15 cellular contexts compared by ENCODE assay signal in genomic region chr16:79714440-79714839, GRCh38.
"Had no signal": no experiment of that assay in that cellular context is flagged by ENCODE, and none has a peak within 500 bp of the region (broad histone marks: within the 10 kb centered on the region; RNA-seq: fewer than 3 reads in every experiment).

No MANE protein-coding gene starts in this region.

- H3K27me3 Mint-ChIP-seq: dendritic cell treated with granulocyte-macrophage colony-stimulating factor and Interleukin-4, amounts not matched to agents 40 ng/mL and 50 ng/mL, for 4 days; progenitor cell of endocrine pancreas had no signal

- H3K27ac Mint-ChIP-seq: activated CD8-positive, alpha-beta T cell treated with anti-CD3 and anti-CD28 coated beads for 36 hours; activated naive CD4-positive, alpha-beta T cell treated with anti-CD3 and anti-CD28 coated beads for 36 hours; dendritic cell treated with granulocyte-macrophage colony-stimulating factor and Interleukin-4, amounts not matched to agents 40 ng/mL and 50 ng/mL, for 4 days; effector memory CD8-positive, alpha-beta T cell; naive thymus-derived CD8-positive, alpha-beta T cell; progenitor cell of endocrine pancreas; stimulated activated effector memory CD8-positive, alpha-beta T cell treated with anti-CD3 and anti-CD28 coated beads, Interleukin-12 subunit alpha, Interleukin-12 subunit beta, amount 100 ng/mL, for 72 hours had no signal

- ATAC-seq: activated CD8-positive, alpha-beta T cell treated with anti-CD3 and anti-CD28 coated beads for 36 hours; effector memory CD8-positive, alpha-beta T cell; lower lobe of right lung; naive thymus-derived CD8-positive, alpha-beta T cell; right cardiac atrium had no signal

- H3K36me3 Mint-ChIP-seq: stimulated activated effector memory CD8-positive, alpha-beta T cell treated with anti-CD3 and anti-CD28 coated beads, Interleukin-12 subunit alpha, Interleukin-12 subunit beta, amount 100 ng/mL, for 72 hours had no signal

- H3K36me3 ChIP-seq: lower lobe of right lung had no signal

- H3K4me3 Mint-ChIP-seq: activated CD8-positive, alpha-beta T cell treated with anti-CD3 and anti-CD28 coated beads for 36 hours; activated naive CD4-positive, alpha-beta T cell treated with anti-CD3 and anti-CD28 coated beads for 36 hours; dendritic cell treated with granulocyte-macrophage colony-stimulating factor and Interleukin-4, amounts not matched to agents 40 ng/mL and 50 ng/mL, for 4 days; effector memory CD8-positive, alpha-beta T cell; naive thymus-derived CD8-positive, alpha-beta T cell; stimulated activated effector memory CD8-positive, alpha-beta T cell treated with anti-CD3 and anti-CD28 coated beads, Interleukin-12 subunit alpha, Interleukin-12 subunit beta, amount 100 ng/mL, for 72 hours had no signal

- H3K4me3 ChIP-seq: lower lobe of right lung had no signal

- DNase-seq: activated CD8-positive, alpha-beta memory T cell treated with anti-CD3 and anti-CD28 coated beads, Interleukin-2, amount 50 U/mL, for 4 hours; activated CD8-positive, alpha-beta T cell treated with anti-CD3 and anti-CD28 coated beads for 36 hours; activated naive CD4-positive, alpha-beta T cell treated with anti-CD3 and anti-CD28 coated beads for 36 hours; central memory CD4-positive, alpha-beta T cell; effector memory CD8-positive, alpha-beta T cell; hypothalamus; lower lobe of right lung; naive thymus-derived CD8-positive, alpha-beta T cell; right cardiac atrium; T-helper 9 cell; trophoblast cell had no signal

- H3K9me3 Mint-ChIP-seq: activated CD8-positive, alpha-beta T cell treated with anti-CD3 and anti-CD28 coated beads for 36 hours; activated naive CD4-positive, alpha-beta T cell treated with anti-CD3 and anti-CD28 coated beads for 36 hours; dendritic cell treated with granulocyte-macrophage colony-stimulating factor and Interleukin-4, amounts not matched to agents 40 ng/mL and 50 ng/mL, for 4 days; effector memory CD8-positive, alpha-beta T cell; stimulated activated effector memory CD8-positive, alpha-beta T cell treated with anti-CD3 and anti-CD28 coated beads, Interleukin-12 subunit alpha, Interleukin-12 subunit beta, amount 100 ng/mL, for 72 hours had no signal

- H3K4me1 ChIP-seq: lower lobe of right lung had no signal

- H3K27ac ChIP-seq: epithelial cell of prostate, lower lobe of right lung had no signal

- H3K9me3 ChIP-seq: lower lobe of right lung had no signal

- H3K4me1 Mint-ChIP-seq: naive thymus-derived CD8-positive, alpha-beta T cell had no signal
